Comparison of ENCODE assay signal across 15 cellular contexts in genomic region chr1:178273707-178274410, GRCh38.
DNase-seq lines count a peak whose midpoint lies in the region; ATAC-seq, FAIRE-seq and TF ChIP-seq lines count a peak whose summit lies in the region.
"Had no signal": no experiment of that assay in that cellular context is flagged by ENCODE, and none has a peak within 500 bp of the region (broad histone marks: within the 10 kb centered on the region; RNA-seq: fewer than 3 reads in every experiment).

No MANE protein-coding gene starts in this region.

- no peaks in the 10 kb centered on the region for H3K27me3 ChIP-seq in kidney epithelial cell (ENCODE audit: control insufficient read depth, insufficient read depth, low read length)
- H3K27me3 ChIP-seq: heart left ventricle had no signal

- no peaks in the 10 kb centered on the region for H3K9me3 Mint-ChIP-seq in activated naive CD8-positive, alpha-beta T cell treated with anti-CD3 and anti-CD28 coated beads, Interleukin-2, amount 50 U/mL, for 24 hours
- H3K9me3 Mint-ChIP-seq: central memory CD8-positive, alpha-beta T cell had no signal

- H3K27ac Mint-ChIP-seq in activated naive CD8-positive, alpha-beta T cell treated with anti-CD3 and anti-CD28 coated beads, Interleukin-2, amount 50 U/mL, for 24 hours = no peak overlapping the region

- FAIRE-seq in D721Med (lab: Jason Lieb, UNC) = no peak

- H3K36me3 Mint-ChIP-seq in activated naive CD8-positive, alpha-beta T cell treated with anti-CD3 and anti-CD28 coated beads, Interleukin-2, amount 50 U/mL, for 24 hours (ENCODE audit: low read depth) = no peaks in the 10 kb centered on the region

- no peak overlapping the region for H3K4me3 Mint-ChIP-seq in activated naive CD8-positive, alpha-beta T cell treated with anti-CD3 and anti-CD28 coated beads, Interleukin-2, amount 50 U/mL, for 24 hours
- H3K4me3 Mint-ChIP-seq: central memory CD8-positive, alpha-beta T cell; neural crest cell had no signal

- no peaks in the 10 kb centered on the region for H3K27me3 Mint-ChIP-seq in activated naive CD8-positive, alpha-beta T cell treated with anti-CD3 and anti-CD28 coated beads, Interleukin-2, amount 50 U/mL, for 24 hours
- H3K27me3 Mint-ChIP-seq: central memory CD8-positive, alpha-beta T cell had no signal

- ATAC-seq in GM18519 (IDR thresholded peaks at IDR 0.05; ENCODE audit: low FRiP score, unreplicated experiment) = peak; percentile 74
- peak; percentile 58 for ATAC-seq in HG03039 (IDR thresholded peaks at IDR 0.05; ENCODE audit: unreplicated experiment)
- ATAC-seq in activated naive CD8-positive, alpha-beta T cell treated with anti-CD3 and anti-CD28 coated beads, Interleukin-2, amount 50 U/mL, for 24 hours = no peak
- ATAC-seq: heart left ventricle had no signal

- peak; percentile 53 for DNase-seq in RPMI7951 (ENCODE audit: low read depth)
- DNase-seq in kidney epithelial cell (ENCODE audit: low read depth) = peak; percentile 47
- DNase-seq in NCI-H2029 (lab: John Stamatoyannopoulos, UW) = no peak
- DNase-seq in activated naive CD8-positive, alpha-beta T cell treated with anti-CD3 and anti-CD28 coated beads, Interleukin-2, amount 50 U/mL, for 24 hours = no peak
- no peak for DNase-seq in Kasumi-1 (lab: John Stamatoyannopoulos, UW)
- no peak for DNase-seq in D721Med (ENCODE audit: insufficient read length, low spot score)
- DNase-seq: activated CD8-positive, alpha-beta memory T cell treated with anti-CD3 and anti-CD28 coated beads for 24 hours; heart left ventricle; NCI-H1417 treated with DMSO at 0.1 percent for 48 hours; NCI-H524; RPMI8226 had no signal

- no peaks in the 10 kb centered on the region for H3K4me1 Mint-ChIP-seq in activated naive CD8-positive, alpha-beta T cell treated with anti-CD3 and anti-CD28 coated beads, Interleukin-2, amount 50 U/mL, for 24 hours
- H3K4me1 Mint-ChIP-seq: central memory CD8-positive, alpha-beta T cell had no signal

- TF ChIP-seq CTCF in kidney epithelial cell (IDR thresholded peaks at IDR 0.05; ENCODE audit: insufficient read depth, low read length, poor library complexity, severe bottlenecking) (no peak), D721Med (IDR thresholded peaks at IDR 0.05; ENCODE audit: insufficient read depth, missing control alignments) (no peak)

- H3K4me3 ChIP-seq in kidney epithelial cell (ENCODE audit: low read depth, low read length) = no peak overlapping the region
- H3K4me3 ChIP-seq: heart left ventricle had no signal

- no peaks in the 10 kb centered on the region for H3K36me3 ChIP-seq in kidney epithelial cell (ENCODE audit: control insufficient read depth, insufficient read depth, low read length)
- H3K36me3 ChIP-seq: heart left ventricle had no signal

Comparison
In these comparisons a context has a peak if more than half of its experiments do, and no peak if none do; other contexts are left out.
1. DNase-seq: peak in RPMI7951 (single experiment) and kidney epithelial cell (single experiment); none in NCI-H2029 (single experiment), activated naive CD8-positive, alpha-beta T cell treated with anti-CD3 and anti-CD28 coated beads, Interleukin-2, amount 50 U/mL, for 24 hours (single experiment), Kasumi-1 (0 of 2) and D721Med (single experiment).